Comparison of ENCODE assay signal across 9 cellular contexts in the genomic region with DNA sequence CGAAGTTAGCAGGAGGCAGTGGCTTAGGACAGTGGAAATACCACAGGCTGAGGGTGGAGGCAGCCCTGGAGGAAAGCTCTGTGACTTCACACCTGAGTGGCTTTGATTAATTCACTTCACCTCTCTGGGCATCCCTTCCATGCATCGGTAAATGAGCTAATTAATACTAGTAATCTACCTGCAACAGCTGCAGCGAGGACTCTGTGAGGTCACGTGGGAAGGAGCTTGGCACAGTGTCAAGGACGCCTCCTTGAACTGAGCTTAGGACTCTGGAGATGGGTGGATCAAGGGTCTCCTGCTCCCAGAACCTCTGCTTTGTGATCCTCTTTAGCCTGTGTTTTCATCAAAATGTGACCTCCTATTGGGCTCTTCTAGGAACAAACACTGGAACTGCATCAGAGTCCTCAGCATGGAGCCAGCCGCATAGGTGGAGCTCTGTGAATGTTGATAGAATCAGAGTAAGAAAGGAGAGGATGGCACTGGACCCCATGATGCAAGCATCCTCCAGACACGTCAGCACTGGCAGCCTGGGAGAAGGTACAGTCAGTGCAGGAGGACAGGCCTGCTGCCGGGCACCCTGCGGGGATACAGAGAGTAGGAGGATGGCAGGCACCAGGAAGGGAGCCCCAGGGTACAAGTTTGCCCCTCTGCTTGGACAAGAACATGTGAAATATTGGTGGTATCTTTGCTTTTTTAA. TPM values are rescaled to one million over a fixed set of nuclear protein-coding genes. Genes with fewer than 3 reads are reported as not detected.
DNase-seq lines count a peak whose midpoint lies in the region; ATAC-seq and TF ChIP-seq lines count a peak whose summit lies in the region.
"Had no signal": no experiment of that assay in that cellular context is flagged by ENCODE, and none has a peak within 500 bp of the region (broad histone marks: within the 10 kb centered on the region; RNA-seq: fewer than 3 reads in every experiment).

No MANE protein-coding gene starts in this region.

- H3K9me3 Mint-ChIP-seq in nephron = no peaks in the 10 kb centered on the region

- DNase-seq in AG10803 (ENCODE audit: low read depth) = no peak
- DNase-seq in NCI-H2171 treated with DMSO at 0.1 percent for 48 hours (lab: John Stamatoyannopoulos, UW) = peak; percentile 97
- DNase-seq in epithelial cell of proximal tubule (ENCODE audit: low read depth) = no peak
- DNase-seq in EL = no peak
- DNase-seq: activated CD4-positive, CD25-positive, alpha-beta regulatory T cell treated with anti-CD3 and anti-CD28 coated beads, Interleukin-2, amount 50 U/mL, for 72 hours had no signal

- peak overlapping the region; percentile 75 to 96 (median 94) for H3K4me3 Mint-ChIP-seq in nephron

- no peaks in the 10 kb centered on the region for H3K36me3 Mint-ChIP-seq in nephron (ENCODE audit: low read depth)

- H3K4me3 ChIP-seq in AG10803 (ENCODE audit: low read length) (peak overlapping the region; percentile 84), epithelial cell of proximal tubule (ENCODE audit: low read depth, low read length) (peak overlapping the region; percentile 66)

- peak overlapping the region; percentile 69 to 90 (median 72) for H3K27ac Mint-ChIP-seq in nephron

- H3K27me3 Mint-ChIP-seq in nephron (ENCODE audit: low read depth) = peaks cover 5% of the 10 kb centered on the region

- no peak for TF ChIP-seq CTCF in AG10803 (conservative IDR thresholded peaks at IDR 0.05; ENCODE audit: low read length)
- TF ChIP-seq CTCF in epithelial cell of proximal tubule (conservative IDR thresholded peaks at IDR 0.05; ENCODE audit: low read depth, low read length) = no peak
- TF ChIP-seq CTCF in nephron (IDR thresholded peaks at IDR 0.05; ENCODE audit: unreplicated experiment in 3 of 3) = no peak

- ATAC-seq in HG02678 (IDR thresholded peaks at IDR 0.05; ENCODE audit: unreplicated experiment) = no peak
- no peak for ATAC-seq in GM21576 (IDR thresholded peaks at IDR 0.05; ENCODE audit: unreplicated experiment)
- ATAC-seq in GM18498 (IDR thresholded peaks at IDR 0.05; ENCODE audit: unreplicated experiment) = no peak

- peaks cover 47% of the 10 kb centered on the region for H3K4me1 Mint-ChIP-seq in nephron

RNA-seq across cellular contexts. Expression of a gene that starts 1.0 kb away (rescaled TPM):
- total RNA-seq in epithelial cell of proximal tubule = 1.1 and 1.7 TPM in 2 replicates
